Comparison of ENCODE assay signal across 1 cellular context in genomic region chrX:118720058-118720707, GRCh38.
TF ChIP-seq lines count a peak whose summit lies in the region.

No MANE protein-coding gene starts in this region.

TF ChIP-seq in SK-N-SH treated with all-trans-retinoic acid at 6 μM for 48 hours, 23 proteins besides CTCF, POLR2A, EP300 and RAD21 (continued from another document):
- no peak for TF ChIP-seq CSRNP3 (CRISPR knock-in tag; IDR thresholded peaks at IDR 0.05)
- no peak for TF ChIP-seq ZFP3 (CRISPR knock-in tag; IDR thresholded peaks at IDR 0.05)
- TF ChIP-seq POU6F1 (CRISPR knock-in tag; IDR thresholded peaks at IDR 0.05; ENCODE audit: borderline replicate concordance, low read depth), result no peak
